9 cellular contexts compared by ENCODE assay signal in the genomic region with DNA sequence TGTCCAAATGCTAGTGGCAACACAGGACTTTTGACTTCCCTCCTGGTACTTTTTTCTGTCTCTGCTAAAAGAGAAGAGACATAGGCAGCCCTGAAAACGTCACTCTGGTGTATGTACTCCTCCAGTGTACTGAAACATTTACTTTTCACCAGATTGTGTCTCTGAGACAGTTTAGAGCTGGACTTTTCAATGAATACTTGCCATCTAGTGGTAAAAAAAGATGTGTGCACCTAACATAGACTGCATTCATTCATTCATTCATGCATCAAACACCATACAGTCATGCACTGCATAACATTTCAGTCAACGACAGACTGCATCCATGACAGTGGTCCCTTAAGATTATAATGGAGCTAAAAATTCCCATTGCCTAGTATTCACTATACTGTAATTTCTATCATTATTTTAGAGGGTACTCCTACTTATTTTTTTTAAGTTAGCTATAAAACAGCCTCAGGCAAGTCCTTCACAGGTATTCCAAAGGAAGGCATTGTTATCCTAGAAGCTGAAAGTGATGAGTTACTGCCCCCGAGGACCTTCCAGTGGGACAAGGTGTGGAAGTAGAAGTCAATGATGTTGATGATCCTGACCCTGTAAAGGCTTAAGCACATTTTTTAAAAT.
DNase-seq lines count a peak whose midpoint lies in the region; ATAC-seq and TF ChIP-seq lines count a peak whose summit lies in the region.
"Had no signal": no experiment of that assay in that cellular context is flagged by ENCODE, and none has a peak within 500 bp of the region (broad histone marks: within the 10 kb centered on the region; RNA-seq: fewer than 3 reads in every experiment).

No MANE protein-coding gene starts in this region.

- H3K27me3 ChIP-seq in prostate gland (replicated peaks; ENCODE audit: insufficient read depth): no peaks in the 10 kb centered on the region
- H3K27me3 ChIP-seq: BLaER1 had no signal

- H3K4me3 ChIP-seq in fibroblast of mammary gland (ENCODE audit: control insufficient read depth, low read depth, low read length) (no peak overlapping the region), prostate gland (no peak overlapping the region)
- H3K4me3 ChIP-seq: BLaER1 had no signal

- DNase-seq in DMS153 treated with DMSO at 0.1 percent for 48 hours (lab: John Stamatoyannopoulos, UW; ENCODE audit: unreplicated experiment) (peak; percentile 43), DMS153 (lab: John Stamatoyannopoulos, UW) (no peak), SK-MEL-5 (ENCODE audit: low read depth, low spot score) (peak; percentile 63), fibroblast of mammary gland (ENCODE audit: low read depth) (peak; percentile 59), prostate gland (ENCODE audit: low spot score) (no peak), NCI-H146 treated with DMSO at 0.1 percent for 48 hours (lab: John Stamatoyannopoulos, UW; ENCODE audit: unreplicated experiment) (no peak)

- in situ Hi-C loops in SK-MEL-5 (cut with HindIII; ENCODE audit: low pct_unique_long_range_greater_than_20kb, low sequenced_read_pairs): no loop called here

- H3K27ac ChIP-seq in prostate gland: no peak overlapping the region
- H3K27ac ChIP-seq: BLaER1 had no signal

- no peaks in the 10 kb centered on the region for H3K36me3 ChIP-seq in prostate gland
- H3K36me3 ChIP-seq: BLaER1 had no signal

- 36% methylated on average over 3 of the region's 3 CpGs for WGBS in prostate gland

- no peak for TF ChIP-seq POLR2A in prostate gland (IDR thresholded peaks at IDR 0.05)

- ATAC-seq in HG02870 (IDR thresholded peaks at IDR 0.05; ENCODE audit: unreplicated experiment) (peak; percentile 51), GM21515 (IDR thresholded peaks at IDR 0.05; ENCODE audit: unreplicated experiment) (no peak)

- no peaks in the 10 kb centered on the region for H3K4me1 ChIP-seq in prostate gland (replicated peaks)
- H3K4me1 ChIP-seq: BLaER1 had no signal

- TF ChIP-seq CTCF in fibroblast of mammary gland (conservative IDR thresholded peaks at IDR 0.05; ENCODE audit: control insufficient read depth, insufficient read depth, low read depth, low read length): peak; percentile 71
- TF ChIP-seq CTCF in prostate gland (IDR thresholded peaks at IDR 0.05): peak; percentile 35 to 84 (median 70)

- intact Hi-C loops in prostate gland (cut with DNase I): loop anchor here (2.0 kb wide), 1 partner anchor 192 kb away; no protein-coding TSS in a partner anchor

- H3K9me3 ChIP-seq in prostate gland: no peaks in the 10 kb centered on the region

Comparison
In these comparisons a context has a peak if more than half of its experiments do, and no peak if none do; other contexts are left out.
1. DNase-seq: peak in DMS153 treated with DMSO at 0.1 percent for 48 hours (single experiment), SK-MEL-5 (single experiment) and fibroblast of mammary gland (single experiment); none in DMS153 (single experiment), prostate gland (single experiment) and NCI-H146 treated with DMSO at 0.1 percent for 48 hours (single experiment).